8 cellular contexts compared by ENCODE assay signal in the genomic region with DNA sequence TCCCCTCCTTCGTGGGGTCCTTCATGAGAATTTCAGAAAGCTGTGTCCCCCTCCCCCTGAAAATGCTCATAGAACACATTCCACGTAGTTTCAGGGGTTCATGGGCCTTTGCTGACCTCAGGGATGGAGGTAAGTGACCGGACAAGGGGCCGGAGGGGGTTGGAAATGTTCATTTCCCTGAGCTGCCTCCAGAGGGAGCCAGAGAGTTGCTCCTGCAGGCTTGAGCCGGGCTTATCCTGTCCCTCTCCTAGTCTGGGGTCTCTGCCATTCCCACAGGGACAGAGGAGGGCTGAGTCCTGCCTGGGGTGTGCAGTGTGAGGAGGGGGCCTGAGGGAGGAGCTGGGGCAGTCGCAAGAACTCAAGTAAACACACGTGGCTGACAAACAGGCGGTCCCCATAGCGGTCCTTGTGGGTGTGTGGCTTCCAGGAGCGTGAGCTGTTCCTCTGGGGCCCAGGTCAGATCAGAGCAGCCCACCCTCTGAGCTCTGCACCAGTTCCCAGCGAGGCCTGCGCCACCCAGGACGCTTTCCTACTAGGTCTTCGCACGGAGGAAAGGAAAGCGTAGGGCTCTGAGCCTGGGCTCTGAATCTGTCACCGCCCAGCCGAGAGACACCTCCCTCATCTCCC.
DNase-seq lines count a peak whose midpoint lies in the region; ATAC-seq and TF ChIP-seq lines count a peak whose summit lies in the region.

No MANE protein-coding gene starts in this region.

- H3K27ac Mint-ChIP-seq in activated naive CD8-positive, alpha-beta T cell treated with anti-CD3 and anti-CD28 coated beads, Interleukin-2, amount 50 U/mL, for 24 hours = no peak overlapping the region
- H3K27ac Mint-ChIP-seq in activated naive CD8-positive, alpha-beta T cell treated with anti-CD3 and anti-CD28 coated beads for 36 hours = no peak overlapping the region

- H3K4me1 Mint-ChIP-seq in activated naive CD8-positive, alpha-beta T cell treated with anti-CD3 and anti-CD28 coated beads, Interleukin-2, amount 50 U/mL, for 24 hours = no peaks in the 10 kb centered on the region
- no peaks in the 10 kb centered on the region for H3K4me1 Mint-ChIP-seq in activated naive CD8-positive, alpha-beta T cell treated with anti-CD3 and anti-CD28 coated beads for 36 hours

- H3K27ac ChIP-seq in Panc1 (ENCODE audit: low read length) = no peak overlapping the region
- H3K27ac ChIP-seq in psoas muscle = no peak overlapping the region
- no peak overlapping the region for H3K27ac ChIP-seq in ovary
- no peak overlapping the region for H3K27ac ChIP-seq in coronary artery

- in situ Hi-C loops in Panc1 (cut with HindIII; ENCODE audit: low pct_unique_long_range_greater_than_20kb, low sequenced_read_pairs) = no loop called here

- no peaks in the 10 kb centered on the region for H3K9me3 Mint-ChIP-seq in activated naive CD8-positive, alpha-beta T cell treated with anti-CD3 and anti-CD28 coated beads, Interleukin-2, amount 50 U/mL, for 24 hours
- no peaks in the 10 kb centered on the region for H3K9me3 Mint-ChIP-seq in activated naive CD8-positive, alpha-beta T cell treated with anti-CD3 and anti-CD28 coated beads for 36 hours

- no peaks in the 10 kb centered on the region for H3K36me3 ChIP-seq in Panc1 (ENCODE audit: control insufficient read depth, insufficient read depth, low read length)
- no peaks in the 10 kb centered on the region for H3K36me3 ChIP-seq in psoas muscle (ENCODE audit: insufficient read depth in 1 of 2, low read depth in 1 of 2)
- H3K36me3 ChIP-seq in ovary = no peaks in the 10 kb centered on the region

- POLR2A ChIA-PET in Panc1 (lab: Charles Lee) = no interaction called here

- peak; percentile 38 for DNase-seq in activated naive CD8-positive, alpha-beta T cell treated with anti-CD3 and anti-CD28 coated beads, Interleukin-2, amount 50 U/mL, for 24 hours
- DNase-seq in activated naive CD8-positive, alpha-beta T cell treated with anti-CD3 and anti-CD28 coated beads for 36 hours = no peak
- no peak for DNase-seq in Panc1 (ENCODE audit: low read depth, low spot score)
- DNase-seq in fibroblast of mammary gland (ENCODE audit: low read depth) = peak; percentile 38
- peak in 1 of 2 donors; percentile 44 for DNase-seq in psoas muscle
- DNase-seq in NCI-H2081 treated with DMSO at 0.1 percent for 48 hours (lab: John Stamatoyannopoulos, UW) = no peak
- no peak for DNase-seq in ovary
- DNase-seq in coronary artery (ENCODE audit: low spot score) = no peak

- intact Hi-C loops in Panc1 (cut with micrococcal nuclease; ENCODE audit: unreplicated experiment) (loop anchor here (2.0 kb wide), 1 partner anchor 215 kb away; no protein-coding TSS in a partner anchor), psoas muscle (cut with DNase I) (loop anchor here in 1 of 2 donors (10.0 kb wide), 1 partner anchor 213 kb away; no protein-coding TSS in a partner anchor), ovary (cut with DNase I) (loop anchor here (5.0 to 10.0 kb wide), 2 partner anchors 213 to 215 kb away; no protein-coding TSS in a partner anchor)

- WGBS in psoas muscle, 3 donors = 42 to 45% (median 45%) methylated on average over 14 to 18 of the region's 18 CpGs
- WGBS in ovary, 3 donors = 57 to 65% (median 64%) methylated on average over 18 of the region's 18 CpGs

- ATAC-seq in activated naive CD8-positive, alpha-beta T cell treated with anti-CD3 and anti-CD28 coated beads, Interleukin-2, amount 50 U/mL, for 24 hours = no peak
- ATAC-seq in Panc1 (peak; percentile 37; the same call in 1 of the 2 replicates), psoas muscle (no peak)

- CTCF ChIA-PET in Panc1 (lab: Charles Lee) = interaction anchor here (3.0 kb wide), 1 partner anchor 82 kb away, joined by 10 read pairs; no protein-coding TSS in a partner anchor

- TF ChIP-seq CTCF in Panc1 (IDR thresholded peaks at IDR 0.05) (no peak), fibroblast of mammary gland (conservative IDR thresholded peaks at IDR 0.05; ENCODE audit: control insufficient read depth, insufficient read depth, low read depth, low read length) (peak; percentile 87), psoas muscle (IDR thresholded peaks at IDR 0.05) (peak; percentile 46), ovary (IDR thresholded peaks at IDR 0.05) (peak in 1 of 3 donors; percentile 19), coronary artery (IDR thresholded peaks at IDR 0.05) (no peak)

- H3K9me3 ChIP-seq in Panc1 (ENCODE audit: control insufficient read depth, insufficient read depth, low read depth, low read length) = no peaks in the 10 kb centered on the region
- H3K9me3 ChIP-seq in psoas muscle = no peaks in the 10 kb centered on the region
- no peaks in the 10 kb centered on the region for H3K9me3 ChIP-seq in ovary

- H3K36me3 Mint-ChIP-seq in activated naive CD8-positive, alpha-beta T cell treated with anti-CD3 and anti-CD28 coated beads, Interleukin-2, amount 50 U/mL, for 24 hours (ENCODE audit: low read depth) = no peaks in the 10 kb centered on the region
- H3K36me3 Mint-ChIP-seq in activated naive CD8-positive, alpha-beta T cell treated with anti-CD3 and anti-CD28 coated beads for 36 hours = no peaks in the 10 kb centered on the region

- H3K27me3 ChIP-seq in Panc1 (ENCODE audit: control insufficient read depth, insufficient read depth, low read length) (no peaks in the 10 kb centered on the region), psoas muscle (ENCODE audit: insufficient read depth in 3 of 3, low read length in 2 of 3) (peaks cover 0 to 24% (median 9%) of the 10 kb centered on the region in 3 donors), ovary (no peaks in the 10 kb centered on the region)

- no peak overlapping the region for H3K4me3 Mint-ChIP-seq in activated naive CD8-positive, alpha-beta T cell treated with anti-CD3 and anti-CD28 coated beads, Interleukin-2, amount 50 U/mL, for 24 hours
- H3K4me3 Mint-ChIP-seq in activated naive CD8-positive, alpha-beta T cell treated with anti-CD3 and anti-CD28 coated beads for 36 hours = no peak overlapping the region

- TF ChIP-seq POLR2A in ovary (IDR thresholded peaks at IDR 0.05) = no peak

- no TSS peak for BruUV-seq in Panc1 (replicated peaks; lab: Mats Ljungman, UMichigan)

- TF ChIP-seq EP300 in ovary (IDR thresholded peaks at IDR 0.05) = no peak

- H3K4me3 ChIP-seq in Panc1 (ENCODE audit: low read depth in 2 of 2, low read length in 2 of 2) (no peak overlapping the region), fibroblast of mammary gland (ENCODE audit: control insufficient read depth, low read depth, low read length) (no peak overlapping the region), psoas muscle (no peak overlapping the region), ovary (no peak overlapping the region), coronary artery (no peak overlapping the region)

- peaks cover 25% of the 10 kb centered on the region for H3K27me3 Mint-ChIP-seq in activated naive CD8-positive, alpha-beta T cell treated with anti-CD3 and anti-CD28 coated beads, Interleukin-2, amount 50 U/mL, for 24 hours
- peaks cover 55% of the 10 kb centered on the region for H3K27me3 Mint-ChIP-seq in activated naive CD8-positive, alpha-beta T cell treated with anti-CD3 and anti-CD28 coated beads for 36 hours

- H3K4me1 ChIP-seq in Panc1 (ENCODE audit: control insufficient read depth, insufficient read depth, low read length) (no peaks in the 10 kb centered on the region), psoas muscle (no peaks in the 10 kb centered on the region), ovary (ENCODE audit: insufficient read depth) (no peaks in the 10 kb centered on the region)

Comparison
In these comparisons a context has a peak if more than half of its experiments do, and no peak if none do; other contexts are left out.
1. DNase-seq: peak in activated naive CD8-positive, alpha-beta T cell treated with anti-CD3 and anti-CD28 coated beads, Interleukin-2, amount 50 U/mL, for 24 hours (single experiment) and fibroblast of mammary gland (single experiment); none in activated naive CD8-positive, alpha-beta T cell treated with anti-CD3 and anti-CD28 coated beads for 36 hours (single experiment), Panc1 (single experiment), NCI-H2081 treated with DMSO at 0.1 percent for 48 hours (single experiment), ovary (0 of 5) and coronary artery (single experiment).
2. CTCF ChIP-seq: peak in fibroblast of mammary gland (single experiment) and psoas muscle (single experiment); none in Panc1 (single experiment) and coronary artery (single experiment).